In the genomic region with DNA sequence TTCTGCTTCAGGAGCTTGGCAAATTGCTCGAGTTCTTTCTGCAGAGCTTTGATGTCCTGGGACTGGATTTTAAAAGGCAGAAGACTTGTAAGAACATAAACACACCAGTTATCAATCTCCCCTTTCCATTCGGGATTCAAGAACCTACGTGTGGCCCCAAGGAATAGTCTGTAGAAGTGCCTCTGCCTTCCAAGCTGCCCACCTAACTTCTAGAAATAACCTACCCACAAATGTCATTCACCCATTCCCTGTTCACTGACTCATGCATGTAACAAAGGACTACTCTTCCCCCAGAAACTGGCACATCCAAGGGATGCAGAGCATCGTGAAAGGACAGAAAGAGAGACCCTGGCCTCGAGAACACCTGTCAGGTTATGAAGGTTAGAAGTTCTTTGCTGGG, we compare ENCODE assay signal across 30 cellular contexts. TPM values are rescaled to one million over a fixed set of nuclear protein-coding genes. Genes with fewer than 3 reads are reported as not detected.
"Had no signal": no experiment of that assay in that cellular context is flagged by ENCODE, and none has a peak within 500 bp of the region (broad histone marks: within the 10 kb centered on the region; RNA-seq: fewer than 3 reads in every experiment).

No MANE protein-coding gene starts in this region.

- H3K36me3 Mint-ChIP-seq: activated naive CD4-positive, alpha-beta T cell treated with anti-CD3 and anti-CD28 coated beads, Interleukin-2, amount 50 U/mL, for 24 hours; natural killer cell had no signal

- H3K27ac Mint-ChIP-seq: activated CD4-positive, alpha-beta T cell treated with anti-CD3 and anti-CD28 coated beads, Interleukin-2, amount 10 ng/mL, durations not matched to agents 7 days and 5 days; activated CD8-positive, alpha-beta memory T cell treated with anti-CD3 and anti-CD28 coated beads, Interleukin-2, amount 10 ng/mL, durations not matched to agents 7 days and 5 days; activated CD8-positive, alpha-beta T cell treated with anti-CD3 and anti-CD28 coated beads for 36 hours; activated naive CD4-positive, alpha-beta T cell treated with anti-CD3 and anti-CD28 coated beads, Interleukin-2, amount 50 U/mL, for 24 hours; activated naive CD8-positive, alpha-beta T cell treated with anti-CD3 and anti-CD28 coated beads, Interleukin-2, amount 50 U/mL, for 24 hours; activated T-helper 2 cell treated with anti-CD3 and anti-CD28 coated beads, Interferon-gamma antibody, Interleukin-2, Interleukin-4, amounts not matched to agents 10 μg/mL and 5 μg/mL and 100 μg/mL, durations not matched to agents 14 hours and 24 hours and 36 hours; natural killer cell; stimulated activated effector memory CD8-positive, alpha-beta T cell treated with anti-CD3 and anti-CD28 coated beads, Interleukin-12 subunit alpha, Interleukin-12 subunit beta, amount 100 ng/mL, for 72 hours; T-helper 2 cell treated with Interferon-gamma antibody and Interleukin-4, amounts not matched to agents 5 μg/mL and 100 μg/mL, for 36 hours had no signal

- H3K4me3 ChIP-seq: heart left ventricle, left lung, lower lobe of right lung, right lobe of liver, skin epidermis, stomach, thyroid gland, upper lobe of left lung, vagina had no signal

- DNase-seq: activated CD4-positive, alpha-beta T cell treated with anti-CD3 and anti-CD28 coated beads, Interleukin-2, amount 10 ng/mL, durations not matched to agents 7 days and 5 days; activated CD4-positive, CD25-positive, alpha-beta regulatory T cell treated with anti-CD3 and anti-CD28 coated beads, Interleukin-2, amount 50 U/mL, for 72 hours; activated CD8-positive, alpha-beta memory T cell treated with anti-CD3 and anti-CD28 coated beads, Interleukin-2, amount 10 ng/mL, durations not matched to agents 7 days and 5 days; activated CD8-positive, alpha-beta T cell treated with anti-CD3 and anti-CD28 coated beads for 36 hours; activated naive CD8-positive, alpha-beta T cell treated with anti-CD3 and anti-CD28 coated beads, Interleukin-2, amount 50 U/mL, for 24 hours; activated T-cell treated with anti-CD3 and anti-CD28 coated beads, Interleukin-2, amount 50 U/mL, for 48 hours; amygdala; cortex of kidney; foreskin fibroblast; heart left ventricle; left lung; lower lobe of right lung; mesenchymal stem cell; natural killer cell; right lobe of liver; stimulated activated CD4-positive, alpha-beta T cell treated with anti-CD3 and anti-CD28 coated beads, Interleukin-4, amount 100 ng/mL, for 24 hours; stomach; T-helper 1 cell; thyroid gland; upper lobe of left lung had no signal

- ATAC-seq: activated CD8-positive, alpha-beta memory T cell treated with anti-CD3 and anti-CD28 coated beads, Interleukin-2, amount 10 ng/mL, durations not matched to agents 7 days and 5 days; activated naive CD8-positive, alpha-beta T cell treated with anti-CD3 and anti-CD28 coated beads, Interleukin-2, amount 50 U/mL, for 24 hours; esophagus mucosa; heart left ventricle; left lung; lower lobe of right lung; natural killer cell; right lobe of liver; stimulated activated effector memory CD8-positive, alpha-beta T cell treated with anti-CD3 and anti-CD28 coated beads, Interleukin-12 subunit alpha, Interleukin-12 subunit beta, amount 100 ng/mL, for 72 hours had no signal

- H3K27me3 ChIP-seq: heart left ventricle, left lung, right lobe of liver, stomach, thyroid gland, upper lobe of left lung, vagina had no signal

- H3K27me3 Mint-ChIP-seq: activated CD4-positive, alpha-beta T cell treated with anti-CD3 and anti-CD28 coated beads, Interleukin-2, amount 10 ng/mL, durations not matched to agents 7 days and 5 days; activated CD8-positive, alpha-beta memory T cell treated with anti-CD3 and anti-CD28 coated beads, Interleukin-2, amount 10 ng/mL, durations not matched to agents 7 days and 5 days; activated CD8-positive, alpha-beta T cell treated with anti-CD3 and anti-CD28 coated beads for 36 hours; activated naive CD4-positive, alpha-beta T cell treated with anti-CD3 and anti-CD28 coated beads, Interleukin-2, amount 50 U/mL, for 24 hours; activated naive CD8-positive, alpha-beta T cell treated with anti-CD3 and anti-CD28 coated beads, Interleukin-2, amount 50 U/mL, for 24 hours had no signal

- H3K27ac ChIP-seq: heart left ventricle, left lung, lower lobe of right lung, right lobe of liver, skin epidermis, stomach, thyroid gland, upper lobe of left lung, vagina had no signal

- H3K9me3 Mint-ChIP-seq: activated CD4-positive, alpha-beta T cell treated with anti-CD3 and anti-CD28 coated beads, Interleukin-2, amount 10 ng/mL, durations not matched to agents 7 days and 5 days; activated CD8-positive, alpha-beta T cell treated with anti-CD3 and anti-CD28 coated beads for 36 hours; activated naive CD4-positive, alpha-beta T cell treated with anti-CD3 and anti-CD28 coated beads, Interleukin-2, amount 50 U/mL, for 24 hours; activated naive CD8-positive, alpha-beta T cell treated with anti-CD3 and anti-CD28 coated beads, Interleukin-2, amount 50 U/mL, for 24 hours; activated T-helper 2 cell treated with anti-CD3 and anti-CD28 coated beads, Interferon-gamma antibody, Interleukin-2, Interleukin-4, amounts not matched to agents 10 μg/mL and 5 μg/mL and 100 μg/mL, durations not matched to agents 14 hours and 24 hours and 36 hours; natural killer cell; stimulated activated effector memory CD8-positive, alpha-beta T cell treated with anti-CD3 and anti-CD28 coated beads, Interleukin-12 subunit alpha, Interleukin-12 subunit beta, amount 100 ng/mL, for 72 hours; T-helper 2 cell treated with Interferon-gamma antibody and Interleukin-4, amounts not matched to agents 5 μg/mL and 100 μg/mL, for 36 hours had no signal

- H3K4me1 ChIP-seq: heart left ventricle, lower lobe of right lung, thyroid gland, upper lobe of left lung, vagina had no signal

- H3K36me3 ChIP-seq: lower lobe of right lung, right lobe of liver, thyroid gland, vagina had no signal

- H3K9me3 ChIP-seq: heart left ventricle, left lung, lower lobe of right lung, right lobe of liver, stomach, thyroid gland, upper lobe of left lung, vagina had no signal

- H3K4me3 Mint-ChIP-seq: activated CD4-positive, alpha-beta T cell treated with anti-CD3 and anti-CD28 coated beads, Interleukin-2, amount 10 ng/mL, durations not matched to agents 7 days and 5 days; activated CD8-positive, alpha-beta memory T cell treated with anti-CD3 and anti-CD28 coated beads, Interleukin-2, amount 10 ng/mL, durations not matched to agents 7 days and 5 days; activated CD8-positive, alpha-beta T cell treated with anti-CD3 and anti-CD28 coated beads for 36 hours; activated naive CD4-positive, alpha-beta T cell treated with anti-CD3 and anti-CD28 coated beads, Interleukin-2, amount 50 U/mL, for 24 hours; activated naive CD8-positive, alpha-beta T cell treated with anti-CD3 and anti-CD28 coated beads, Interleukin-2, amount 50 U/mL, for 24 hours; natural killer cell; stimulated activated effector memory CD8-positive, alpha-beta T cell treated with anti-CD3 and anti-CD28 coated beads, Interleukin-12 subunit alpha, Interleukin-12 subunit beta, amount 100 ng/mL, for 72 hours; T-helper 2 cell treated with Interferon-gamma antibody and Interleukin-4, amounts not matched to agents 5 μg/mL and 100 μg/mL, for 36 hours had no signal

- H3K4me1 Mint-ChIP-seq: activated naive CD4-positive, alpha-beta T cell treated with anti-CD3 and anti-CD28 coated beads, Interleukin-2, amount 50 U/mL, for 24 hours; natural killer cell had no signal

RNA-seq across cellular contexts. Expression of a gene that starts 4.5 kb away (rescaled TPM):
- total RNA-seq: activated CD8-positive, alpha-beta memory T cell treated with anti-CD3 and anti-CD28 coated beads, Interleukin-2, amount 10 ng/mL, durations not matched to agents 7 days and 5 days; activated CD8-positive, alpha-beta T cell treated with anti-CD3 and anti-CD28 coated beads for 36 hours; activated T-helper 2 cell treated with anti-CD3 and anti-CD28 coated beads, Interferon-gamma antibody, Interleukin-2, Interleukin-4, amounts not matched to agents 10 μg/mL and 5 μg/mL and 100 μg/mL, durations not matched to agents 14 hours and 24 hours and 36 hours; mononuclear cell; natural killer cell had no signal

RNA-seq across cellular contexts. Expression of a gene that starts 27.1 kb away (rescaled TPM):
- total RNA-seq: activated CD4-positive, alpha-beta T cell treated with anti-CD3 and anti-CD28 coated beads, Interleukin-2, amount 10 ng/mL, durations not matched to agents 7 days and 5 days; activated CD8-positive, alpha-beta memory T cell treated with anti-CD3 and anti-CD28 coated beads, Interleukin-2, amount 10 ng/mL, durations not matched to agents 7 days and 5 days; activated CD8-positive, alpha-beta T cell treated with anti-CD3 and anti-CD28 coated beads for 36 hours; activated T-helper 2 cell treated with anti-CD3 and anti-CD28 coated beads, Interferon-gamma antibody, Interleukin-2, Interleukin-4, amounts not matched to agents 10 μg/mL and 5 μg/mL and 100 μg/mL, durations not matched to agents 14 hours and 24 hours and 36 hours; chondrocyte; heart left ventricle; left lung; lower lobe of right lung; mononuclear cell; natural killer cell; omental fat pad; right lobe of liver; thyroid gland; upper lobe of left lung; vagina had no signal
- polyA plus RNA-seq: heart left ventricle had no signal

RNA-seq across cellular contexts. Expression of a gene that starts 45.7 kb away (rescaled TPM):
- total RNA-seq: activated CD4-positive, alpha-beta T cell treated with anti-CD3 and anti-CD28 coated beads, Interleukin-2, amount 10 ng/mL, durations not matched to agents 7 days and 5 days; activated CD8-positive, alpha-beta memory T cell treated with anti-CD3 and anti-CD28 coated beads, Interleukin-2, amount 10 ng/mL, durations not matched to agents 7 days and 5 days; activated CD8-positive, alpha-beta T cell treated with anti-CD3 and anti-CD28 coated beads for 36 hours; activated T-helper 2 cell treated with anti-CD3 and anti-CD28 coated beads, Interferon-gamma antibody, Interleukin-2, Interleukin-4, amounts not matched to agents 10 μg/mL and 5 μg/mL and 100 μg/mL, durations not matched to agents 14 hours and 24 hours and 36 hours; lower lobe of right lung; mononuclear cell; natural killer cell; omental fat pad; right lobe of liver; stomach; upper lobe of left lung had no signal
